Comparison of ENCODE assay signal across 19 cellular contexts in the genomic region with DNA sequence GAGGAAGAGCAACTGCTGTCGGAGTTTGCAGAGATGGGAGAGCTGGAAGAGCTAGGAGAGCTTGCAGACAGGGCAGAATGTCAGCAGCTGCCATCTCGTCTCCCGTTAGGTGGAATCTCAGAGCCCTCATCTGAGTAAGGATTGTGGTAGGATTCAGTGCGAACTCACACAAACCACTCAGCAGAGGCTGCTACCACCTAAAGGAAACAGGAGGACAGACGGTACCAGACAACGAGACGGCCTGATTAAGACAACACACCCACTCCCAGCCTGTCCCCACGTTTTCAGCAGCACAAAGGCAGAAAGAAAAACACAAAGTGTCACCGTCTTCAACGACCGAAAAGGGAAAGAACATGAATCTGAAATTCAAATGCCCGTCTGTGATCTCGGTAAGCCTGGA. TPM values are rescaled to one million over a fixed set of nuclear protein-coding genes. Genes with fewer than 3 reads are reported as not detected.
DNase-seq lines count a peak whose midpoint lies in the region; ATAC-seq, FAIRE-seq and TF ChIP-seq lines count a peak whose summit lies in the region.
"Had no signal": no experiment of that assay in that cellular context is flagged by ENCODE, and none has a peak within 500 bp of the region (broad histone marks: within the 10 kb centered on the region; RNA-seq: fewer than 3 reads in every experiment).

No MANE protein-coding gene starts in this region.

- H3K4me2 ChIP-seq in H1 (ENCODE audit: insufficient read depth in 1 of 2, low read depth in 2 of 2, low read length in 2 of 2) (no peak overlapping the region), neural progenitor cell (no peak overlapping the region)

- H3K27ac Mint-ChIP-seq in T-helper 1 cell treated with Interleukin-12 subunit alpha and Interleukin-12 subunit beta and Interleukin-4 antibody, amounts not matched to agents 30 μg/mL and 1 μg/mL, for 36 hours = no peak overlapping the region
- H3K27ac Mint-ChIP-seq in neural progenitor cell = no peak overlapping the region
- H3K27ac Mint-ChIP-seq: activated CD4-positive, alpha-beta memory T cell treated with anti-CD3 and anti-CD28 coated beads for 36 hours had no signal

- peaks cover 41% of the 10 kb centered on the region for H3K4me1 Mint-ChIP-seq in T-helper 1 cell treated with Interleukin-12 subunit alpha and Interleukin-12 subunit beta and Interleukin-4 antibody, amounts not matched to agents 30 μg/mL and 1 μg/mL, for 36 hours (ENCODE audit: low read depth)
- peaks cover 81% of the 10 kb centered on the region for H3K4me1 Mint-ChIP-seq in neural progenitor cell

- peaks cover 51% of the 10 kb centered on the region for H3K36me3 Mint-ChIP-seq in T-helper 1 cell treated with Interleukin-12 subunit alpha and Interleukin-12 subunit beta and Interleukin-4 antibody, amounts not matched to agents 30 μg/mL and 1 μg/mL, for 36 hours (ENCODE audit: low read depth)
- H3K36me3 Mint-ChIP-seq in neural progenitor cell = peaks cover 36% of the 10 kb centered on the region

- H4K5ac ChIP-seq in H1 (ENCODE audit: insufficient read length, low read depth, low read length) = no peak overlapping the region

- no peak overlapping the region for H3K23ac ChIP-seq in H1 (ENCODE audit: insufficient read length)

- peak overlapping the region; percentile 57 for H3K9ac ChIP-seq in NT2/D1 (ENCODE audit: insufficient read length, low read depth)
- no peak overlapping the region for H3K9ac ChIP-seq in H1 (replicated peaks in 1 of 4; ENCODE audit: extremely low read depth in 1 of 4, low read depth in 3 of 4, low read length in 3 of 4)
- H3K9ac ChIP-seq in neural progenitor cell = no peak overlapping the region

- H3K36me3 ChIP-seq in NT2/D1 (ENCODE audit: insufficient read depth, insufficient read length, low read length) (peaks cover 56% of the 10 kb centered on the region), H1 (ENCODE audit: control insufficient read depth in 2 of 4, insufficient read depth in 4 of 4, low read length in 3 of 4) (peaks cover 16 to 55% (median 31%) of the 10 kb centered on the region in 4 experiments), neural progenitor cell (no peaks in the 10 kb centered on the region), testis (ENCODE audit: low read depth, missing control alignments) (no peaks in the 10 kb centered on the region)

- H2BK5ac ChIP-seq in H1 (ENCODE audit: low read depth, low read length) = peak overlapping the region; percentile 56; the same call in 1 of the 2 replicates

- H3K27ac ChIP-seq in H1 (ENCODE audit: low read depth, low read length) = no peak overlapping the region; the same call in 1 of the 2 replicates
- no peak overlapping the region for H3K27ac ChIP-seq in neural progenitor cell
- H3K27ac ChIP-seq in testis = no peak overlapping the region
- H3K27ac ChIP-seq: ascending aorta, left lung had no signal

- no peak overlapping the region for H4K8ac ChIP-seq in H1 (ENCODE audit: extremely low read depth, insufficient read depth, low read length)

- H2BK12ac ChIP-seq in H1 (ENCODE audit: low read depth, low read length) = peak overlapping the region; percentile 68

- POLR2A ChIA-PET in H1 (lab: Charles Lee; ENCODE audit: partially characterized antibody) = interaction anchor here (1.0 to 4.5 kb wide), 3 partner anchors 12 to 18 kb away, joined by 3 to 34 read pairs (median 3); no protein-coding TSS in a partner anchor

- H2AK5ac ChIP-seq in H1 (ENCODE audit: low read depth, low read length) = peak overlapping the region; percentile 57; the same call in 1 of the 2 replicates

- intact Hi-C loops in testis (cut with DNase I; ENCODE audit: low total_unique reads) = no loop called here

- H3K79me2 ChIP-seq in H1 (ENCODE audit: control insufficient read depth in 1 of 2, insufficient read depth in 2 of 2, low read length in 2 of 2) (peaks cover 11 to 45% of the 10 kb centered on the region in 2 experiments), neural progenitor cell (ENCODE audit: low read depth) (peaks cover 49% of the 10 kb centered on the region)

- TF ChIP-seq EP300 in H1 (IDR thresholded peaks at IDR 0.05; ENCODE audit: borderline replicate concordance in 1 of 2, low read depth in 2 of 2, low read length in 2 of 2) = no peak

- H3K27me3 ChIP-seq in NT2/D1 (ENCODE audit: insufficient read depth, insufficient read length) (no peaks in the 10 kb centered on the region), H1 (replicated peaks in 1 of 4; ENCODE audit: control insufficient read depth in 3 of 4, extremely low read depth in 1 of 4, insufficient read depth in 3 of 4, low read length in 3 of 4) (no peaks in the 10 kb centered on the region), neural progenitor cell (no peaks in the 10 kb centered on the region), testis (no peaks in the 10 kb centered on the region)
- H3K27me3 ChIP-seq: ascending aorta, left lung, right atrium auricular region, transverse colon had no signal

- peaks cover 8% of the 10 kb centered on the region for H3K79me1 ChIP-seq in H1 (ENCODE audit: low read depth, low read length)

- 80% methylated on average over 13 of the region's 13 CpGs; no CpG with 5 or more reads in 1 of the 2 experiments for WGBS in H1 (ENCODE audit: extremely low coverage in 1 of 2, insufficient coverage in 1 of 2, insufficient read length in 1 of 2, insufficient replicate concordance in 2 of 2, low coverage in 1 of 2, low lambda C conversion rate in 2 of 2, missing lambda C conversion rate in 1 of 2), 2 experiments
- 72 to 78% methylated on average over 12 to 13 of the region's 13 CpGs for WGBS in testis, 2 donors

- no peaks in the 10 kb centered on the region for H3K27me3 Mint-ChIP-seq in T-helper 1 cell treated with Interleukin-12 subunit alpha and Interleukin-12 subunit beta and Interleukin-4 antibody, amounts not matched to agents 30 μg/mL and 1 μg/mL, for 36 hours (ENCODE audit: low read depth)
- H3K27me3 Mint-ChIP-seq in neural progenitor cell (ENCODE audit: insufficient read depth, low read depth) = peaks cover 10% of the 10 kb centered on the region
- H3K27me3 Mint-ChIP-seq: activated CD4-positive, alpha-beta memory T cell treated with anti-CD3 and anti-CD28 coated beads for 36 hours; CD8-positive, alpha-beta memory T cell; naive B cell had no signal

- no peak overlapping the region for H3K18ac ChIP-seq in H1 (ENCODE audit: extremely low read depth, low read length)

- ATAC-seq in GM18858 (IDR thresholded peaks at IDR 0.05; ENCODE audit: unreplicated experiment) = no peak
- ATAC-seq: left lung had no signal

- TF ChIP-seq POLR2A in H1 (IDR thresholded peaks at IDR 0.05; ENCODE audit: control extremely low read depth in 1 of 2, low read depth in 2 of 2, low read length in 2 of 2) (no peak), testis (IDR thresholded peaks at IDR 0.05) (no peak)

- no peak overlapping the region for H3K4ac ChIP-seq in H1 (replicated peaks; ENCODE audit: insufficient read length, low read depth, low read length)

- FAIRE-seq in H1 (lab: Jason Lieb, UNC) = no peak

- TF ChIP-seq RAD21 in H1 (IDR thresholded peaks at IDR 0.05 in 1 of 2, conservative IDR thresholded peaks at IDR 0.05 in 1 of 2; ENCODE audit: low read depth in 2 of 2, low read length in 2 of 2) = no peak

- CTCF ChIA-PET in H1 (lab: Charles Lee; ENCODE audit: partially characterized antibody) = interaction anchor here (1.0 to 1.9 kb wide), 2 partner anchors 15 to 75 kb away, joined by 3 to 19 read pairs; no protein-coding TSS in a partner anchor

- H4K91ac ChIP-seq in H1 (replicated peaks; ENCODE audit: insufficient read length, low read length) = no peak overlapping the region

- H3K4me1 ChIP-seq in NT2/D1 (ENCODE audit: insufficient read depth, insufficient read length) = peaks cover 18% of the 10 kb centered on the region
- H3K4me1 ChIP-seq in H1 (replicated peaks in 1 of 4; ENCODE audit: control insufficient read depth in 3 of 4, insufficient read depth in 4 of 4, low read length in 3 of 4) = peaks cover 28 to 67% (median 41%) of the 10 kb centered on the region in 4 experiments
- H3K4me1 ChIP-seq in neural progenitor cell = peaks cover 38% of the 10 kb centered on the region
- H3K4me1 ChIP-seq in testis = peaks cover 16% of the 10 kb centered on the region

- H2AFZ ChIP-seq in H1 (ENCODE audit: low read length) = no peak overlapping the region
- H2AFZ ChIP-seq in neural progenitor cell (replicated peaks) = no peak overlapping the region

- no peak overlapping the region for H3K4me3 ChIP-seq in NT2/D1 (ENCODE audit: insufficient read length, low read depth)
- no peak overlapping the region for H3K4me3 ChIP-seq in H1 (ENCODE audit: extremely low read depth in 1 of 4, insufficient read depth in 2 of 4, low read depth in 3 of 4, low read length in 4 of 4)
- no peak overlapping the region for H3K4me3 ChIP-seq in neural progenitor cell
- no peak overlapping the region for H3K4me3 ChIP-seq in testis
- H3K4me3 ChIP-seq: ascending aorta, left lung, right atrium auricular region, transverse colon had no signal

- H2BK15ac ChIP-seq in H1 (ENCODE audit: low read length) = peak overlapping the region; percentile 36; the same call in 1 of the 2 replicates

- H3K56ac ChIP-seq in H1 (replicated peaks; ENCODE audit: insufficient read length, low read depth, low read length) = no peak overlapping the region

- TF ChIP-seq CTCF in H1 (IDR thresholded peaks at IDR 0.05; ENCODE audit: control extremely low read depth in 1 of 3, insufficient read depth in 1 of 3, low read depth in 1 of 3, low read length in 3 of 3) = no peak
- TF ChIP-seq CTCF in neural progenitor cell (IDR thresholded peaks at IDR 0.05) = no peak
- no peak for TF ChIP-seq CTCF in testis (IDR thresholded peaks at IDR 0.05)

- no peaks in the 10 kb centered on the region for H3K9me3 Mint-ChIP-seq in T-helper 1 cell treated with Interleukin-12 subunit alpha and Interleukin-12 subunit beta and Interleukin-4 antibody, amounts not matched to agents 30 μg/mL and 1 μg/mL, for 36 hours
- no peaks in the 10 kb centered on the region for H3K9me3 Mint-ChIP-seq in neural progenitor cell
- H3K9me3 Mint-ChIP-seq: activated CD4-positive, alpha-beta memory T cell treated with anti-CD3 and anti-CD28 coated beads for 36 hours; CD8-positive, alpha-beta memory T cell had no signal

- H4K20me1 ChIP-seq in H1 (replicated peaks in 1 of 2; ENCODE audit: control insufficient read depth in 1 of 2, insufficient read depth in 2 of 2, low read length in 2 of 2) = peaks cover 0 to 2% of the 10 kb centered on the region in 2 experiments
- H4K20me1 ChIP-seq in neural progenitor cell (ENCODE audit: low read depth) = peaks cover 75% of the 10 kb centered on the region

- DNase-seq in T-helper 1 cell (no peak), NT2/D1 (ENCODE audit: low read depth, low spot score) (no peak), H1 (ENCODE audit: low read depth in 1 of 2, low spot score in 2 of 2) (no peak), neural progenitor cell (ENCODE audit: low spot score) (no peak), DMS53 (lab: John Stamatoyannopoulos, UW) (no peak), testis (no peak)
- DNase-seq: activated CD4-positive, alpha-beta memory T cell treated with anti-CD3 and anti-CD28 coated beads for 36 hours; activated effector memory CD4-positive, alpha-beta T cell treated with Interleukin-2 at 50 U/mL for 16 hours; CD8-positive, alpha-beta memory T cell; naive B cell; NCI-H1436; NCI-H446; transverse colon had no signal

- H3K14ac ChIP-seq in H1 (ENCODE audit: insufficient read length) = no peak overlapping the region

- peak overlapping the region; percentile 14 for H3K4me3 Mint-ChIP-seq in T-helper 1 cell treated with Interleukin-12 subunit alpha and Interleukin-12 subunit beta and Interleukin-4 antibody, amounts not matched to agents 30 μg/mL and 1 μg/mL, for 36 hours
- H3K4me3 Mint-ChIP-seq in neural progenitor cell = peak overlapping the region; percentile 19
- H3K4me3 Mint-ChIP-seq: activated CD4-positive, alpha-beta memory T cell treated with anti-CD3 and anti-CD28 coated beads for 36 hours had no signal

- H2BK120ac ChIP-seq in H1 (replicated peaks; ENCODE audit: low read depth, low read length) = no peak overlapping the region

- peak overlapping the region; percentile 51 for H2BK20ac ChIP-seq in H1 (ENCODE audit: low read length)

- H3F3A ChIP-seq in neural progenitor cell (ENCODE audit: low read depth) = peaks cover 33% of the 10 kb centered on the region

- peaks cover 2% of the 10 kb centered on the region for H3K23me2 ChIP-seq in H1 (ENCODE audit: low read depth, low read length)

- H3K9me3 ChIP-seq in NT2/D1 (ENCODE audit: insufficient read depth, low read length) = no peaks in the 10 kb centered on the region
- H3K9me3 ChIP-seq in H1 (ENCODE audit: insufficient read depth in 2 of 2, low read depth in 1 of 2, low read length in 1 of 2) = no peaks in the 10 kb centered on the region
- no peaks in the 10 kb centered on the region for H3K9me3 ChIP-seq in neural progenitor cell (ENCODE audit: low read depth)
- no peaks in the 10 kb centered on the region for H3K9me3 ChIP-seq in testis
- H3K9me3 ChIP-seq: ascending aorta, left lung, right atrium auricular region, transverse colon had no signal

RNA-seq across cellular contexts. Expression of a gene that starts 4.1 kb away (rescaled TPM):
- total RNA-seq in H1 (2021; fragmentation: NEBNext Ultra II Directional; extraction: Animal tissue kit (Norgen Biotek cat#: 25700)) = 54.1 and 57.3 TPM in 2 replicates
- polyA plus RNA-seq in H1 (2011; rRNA removed) = 32.7 and 54.9 TPM in 2 replicates
- polyA plus RNA-seq in H1 (2011; cell fraction: cytosol; rRNA removed) = 58.9 TPM
- 127 TPM for polyA plus RNA-seq in H1 (2011; cell fraction: nucleus; rRNA removed)
- polyA plus RNA-seq in H1 (2012, experiment 1 of 2) = 58.7 to 71.6 TPM (median 62.9 TPM) in 4 replicates
- 48.3 TPM for polyA plus RNA-seq in H1 (2012, experiment 2 of 2)
- 44.0 TPM for polyA plus RNA-seq in H1 (2013, experiment 1 of 2)
- 48.2 TPM for polyA plus RNA-seq in H1 (2013, experiment 2 of 2)
- polyA minus RNA-seq in H1 (2011; rRNA and poly(A)+ RNA removed) = 47.6 and 60.5 TPM in 2 replicates
- polyA minus RNA-seq in H1 (2011; cell fraction: cytosol; rRNA and poly(A)+ RNA removed) = 36.8 TPM
- polyA minus RNA-seq in H1 (2011; cell fraction: nucleus; rRNA and poly(A)+ RNA removed) = 82.4 TPM
- 31.8 and 53.4 TPM in 2 replicates for total RNA-seq in neural progenitor cell (ENCODE audit: low replicate concordance)
- total RNA-seq in testis = 10 to 100 TPM; 71.2 to 77.0 TPM
- polyA plus RNA-seq in testis (ENCODE audit: insufficient read depth, low read depth, low replicate concordance) = 89.5 TPM

RNA-seq across cellular contexts. Expression of a gene that starts 19.0 kb away (rescaled TPM):
- total RNA-seq in H1 (2021; fragmentation: NEBNext Ultra II Directional; extraction: Animal tissue kit (Norgen Biotek cat#: 25700)) = not detected in 2 replicates
- 0.31 TPM in 1 of 2 replicates, not detected in the other for polyA plus RNA-seq in H1 (2011; rRNA removed)
- not detected for polyA plus RNA-seq in H1 (2011; cell fraction: cytosol; rRNA removed)
- polyA plus RNA-seq in H1 (2011; cell fraction: nucleus; rRNA removed) = not detected
- polyA plus RNA-seq in H1 (2012, experiment 1 of 2) = not detected in 4 replicates
- polyA plus RNA-seq in H1 (2012, experiment 2 of 2) = not detected
- not detected for polyA plus RNA-seq in H1 (2013, experiment 1 of 2)
- not detected for polyA plus RNA-seq in H1 (2013, experiment 2 of 2)
- not detected in 2 replicates for polyA minus RNA-seq in H1 (2011; rRNA and poly(A)+ RNA removed)
- not detected for polyA minus RNA-seq in H1 (2011; cell fraction: cytosol; rRNA and poly(A)+ RNA removed)
- polyA minus RNA-seq in H1 (2011; cell fraction: nucleus; rRNA and poly(A)+ RNA removed) = not detected
- not detected in 2 replicates for total RNA-seq in neural progenitor cell (ENCODE audit: low replicate concordance)
- not detected for total RNA-seq in testis
- not detected for polyA plus RNA-seq in testis (ENCODE audit: insufficient read depth, low read depth, low replicate concordance)
- total RNA-seq: A172; activated CD4-positive, alpha-beta memory T cell treated with anti-CD3 and anti-CD28 coated beads for 36 hours; ascending aorta; CD8-positive, alpha-beta memory T cell; left lung; right atrium auricular region; transverse colon had no signal
- polyA plus RNA-seq: CD8-positive, alpha-beta memory T cell had no signal

RNA-seq across cellular contexts. Expression of a gene that starts 38.1 kb away (rescaled TPM):
- total RNA-seq in H1 (2021; fragmentation: NEBNext Ultra II Directional; extraction: Animal tissue kit (Norgen Biotek cat#: 25700)) = 0.22 and 0.23 TPM in 2 replicates
- polyA plus RNA-seq in H1 (2011; rRNA removed) (0.73 and 0.93 TPM in 2 replicates), testis (ENCODE audit: insufficient read depth, low read depth, low replicate concordance) (0.15 TPM)
- polyA plus RNA-seq in H1 (2011; cell fraction: cytosol; rRNA removed) = 0.72 TPM
- 0.80 TPM for polyA plus RNA-seq in H1 (2011; cell fraction: nucleus; rRNA removed)
- 0.25 to 0.81 TPM (median 0.46 TPM) in 4 replicates for polyA plus RNA-seq in H1 (2012, experiment 1 of 2)
- 0.26 TPM for polyA plus RNA-seq in H1 (2012, experiment 2 of 2)
- 0.14 TPM for polyA plus RNA-seq in H1 (2013, experiment 1 of 2)
- polyA plus RNA-seq in H1 (2013, experiment 2 of 2) = 0.13 TPM
- 0.66 and 0.69 TPM in 2 replicates for polyA minus RNA-seq in H1 (2011; rRNA and poly(A)+ RNA removed)
- polyA minus RNA-seq in H1 (2011; cell fraction: cytosol; rRNA and poly(A)+ RNA removed) = not detected
- polyA minus RNA-seq in H1 (2011; cell fraction: nucleus; rRNA and poly(A)+ RNA removed) = 1.00 TPM
- total RNA-seq in neural progenitor cell (ENCODE audit: low replicate concordance) (2.9 and 4.6 TPM in 2 replicates), testis (under 1 TPM in 1 of 2 donors, not detected in 1; 0.16 TPM)
- total RNA-seq: activated CD4-positive, alpha-beta memory T cell treated with anti-CD3 and anti-CD28 coated beads for 36 hours; ascending aorta; CD8-positive, alpha-beta memory T cell had no signal
- polyA plus RNA-seq: CD8-positive, alpha-beta memory T cell had no signal
